ENCODE assay signal across 19 cellular contexts in genomic region chr12:71693126-71693525, GRCh38. TPM values are rescaled to one million over a fixed set of nuclear protein-coding genes. Genes with fewer than 3 reads are reported as not detected.
DNase-seq lines count a peak whose midpoint lies in the region; ATAC-seq and TF ChIP-seq lines count a peak whose summit lies in the region.
"Had no signal": no experiment of that assay in that cellular context is flagged by ENCODE, and none has a peak within 500 bp of the region (broad histone marks: within the 10 kb centered on the region; RNA-seq: fewer than 3 reads in every experiment).

No MANE protein-coding gene starts in this region.

- H3K4me3 ChIP-seq in OCI-LY7 (ENCODE audit: low read depth, low read length, poor library complexity, severe bottlenecking) (peak overlapping the region; percentile 56), spleen (no peak overlapping the region), lower leg skin (ENCODE audit: low read depth, poor library complexity, severe bottlenecking) (no peak overlapping the region)
- H3K4me3 ChIP-seq: K562, SK-N-MC had no signal

- POLR2A ChIA-PET in OCI-LY7 (lab: Charles Lee): interaction anchor here (0.8 to 1.4 kb wide), 8 partner anchors 11 to 154 kb away, joined by 3 to 9 read pairs (median 4); partner anchors contain the start of genes THAP2 and ZFC3H1

- H3K36me3 ChIP-seq in OCI-LY7 (ENCODE audit: insufficient read depth, low read length): peaks cover 45% of the 10 kb centered on the region
- peaks cover 0 to 32% (median 16%) of the 10 kb centered on the region in 6 donors for H3K36me3 ChIP-seq in spleen

- H3K4me1 ChIP-seq in OCI-LY7 (ENCODE audit: insufficient read depth, low read length, poor library complexity, severe bottlenecking) (peaks cover 83% of the 10 kb centered on the region), spleen (peaks cover 3 to 74% (median 39%) of the 10 kb centered on the region in 6 donors)

- H3K9me2 ChIP-seq in OCI-LY7 (ENCODE audit: insufficient read depth, low read length): no peaks in the 10 kb centered on the region

- H3K9me3 ChIP-seq in OCI-LY7 (ENCODE audit: low read length): no peaks in the 10 kb centered on the region; the same call in 1 of the 2 replicates
- H3K9me3 ChIP-seq in spleen: no peaks in the 10 kb centered on the region

- H3K4me1 Mint-ChIP-seq in IgD-negative memory B cell: peaks cover 46 to 58% (median 55%) of the 10 kb centered on the region in 3 donors
- H3K4me1 Mint-ChIP-seq in activated T-helper 1 cell treated with anti-CD3 and anti-CD28 coated beads, Interleukin-12 subunit alpha, Interleukin-12 subunit beta, Interleukin-2, Interleukin-4 antibody, amounts not matched to agents 30 ng/mL and 10 ng/mL and 1 ng/mL, durations not matched to agents 14 hours and 24 hours and 36 hours (ENCODE audit: low read depth): peaks cover 16% of the 10 kb centered on the region

- WGBS in spleen, 5 donors: 94 to 98% (median 96%) methylated on average over 7 of the region's 7 CpGs
- 90 to 99% methylated on average over 7 of the region's 7 CpGs for WGBS in lower leg skin, 2 donors

- H3K27ac ChIP-seq in OCI-LY7 (ENCODE audit: low read depth, low read length, poor library complexity, severe bottlenecking) (peak overlapping the region; percentile 99), spleen (peak overlapping the region in 6 of 8 donors; percentile 0 to 83 (median 68))
- H3K27ac ChIP-seq: SK-N-MC had no signal

- TF ChIP-seq CTCF in OCI-LY7 (conservative IDR thresholded peaks at IDR 0.05; ENCODE audit: low read length): no peak
- TF ChIP-seq CTCF in spleen (IDR thresholded peaks at IDR 0.05 in 8 of 11, conservative IDR thresholded peaks at IDR 0.05 in 3 of 11): no peak
- TF ChIP-seq CTCF in lower leg skin (IDR thresholded peaks at IDR 0.05): no peak

- H3K27me3 ChIP-seq in spleen (replicated peaks in 1 of 7): no peaks in the 10 kb centered on the region

- H3K79me2 ChIP-seq in OCI-LY7 (ENCODE audit: insufficient read depth, low read depth, low read length): peaks cover 81% of the 10 kb centered on the region

- intact Hi-C loops in OCI-LY7 (cut with micrococcal nuclease; ENCODE audit: unreplicated experiment) (loop anchor here (5.0 to 10.0 kb wide), 2 partner anchors 39 to 1328 kb away; partner anchors contain the start of gene KCNMB4), left colon (cut with DNase I, micrococcal nuclease) (no loop called here), spleen (cut with DNase I; ENCODE audit: low total_unique reads) (no loop called here), lower leg skin (cut with DNase I; ENCODE audit: low total_unique reads) (no loop called here)
- intact Hi-C loops in activated T-helper 1 cell treated with anti-CD3 and anti-CD28 coated beads, Interleukin-12 subunit alpha, Interleukin-12 subunit beta, Interleukin-2, Interleukin-4 antibody, amounts not matched to agents 30 ng/mL and 10 ng/mL and 1 ng/mL, durations not matched to agents 14 hours and 24 hours and 36 hours (cut with micrococcal nuclease): no loop called here

- peak overlapping the region in 3 of 4 donors; percentile 61 to 90 (median 67) for H3K4me3 Mint-ChIP-seq in IgD-negative memory B cell
- H3K4me3 Mint-ChIP-seq in activated T-helper 1 cell treated with anti-CD3 and anti-CD28 coated beads, Interleukin-12 subunit alpha, Interleukin-12 subunit beta, Interleukin-2, Interleukin-4 antibody, amounts not matched to agents 30 ng/mL and 10 ng/mL and 1 ng/mL, durations not matched to agents 14 hours and 24 hours and 36 hours: no peak overlapping the region

- no peaks in the 10 kb centered on the region for H3K27me3 Mint-ChIP-seq in IgD-negative memory B cell
- no peaks in the 10 kb centered on the region for H3K27me3 Mint-ChIP-seq in activated T-helper 1 cell treated with anti-CD3 and anti-CD28 coated beads, Interleukin-12 subunit alpha, Interleukin-12 subunit beta, Interleukin-2, Interleukin-4 antibody, amounts not matched to agents 30 ng/mL and 10 ng/mL and 1 ng/mL, durations not matched to agents 14 hours and 24 hours and 36 hours (ENCODE audit: insufficient read depth)

- BruUV-seq in OCI-LY7 (replicated peaks; lab: Mats Ljungman, UMichigan): no TSS peak

- H4K20me1 ChIP-seq in OCI-LY7 (ENCODE audit: insufficient read depth, low read length): no peaks in the 10 kb centered on the region

- no peak for DNase-seq in OCI-LY7 (ENCODE audit: low spot score)
- DNase-seq in left colon: peak; percentile 62 to 73
- DNase-seq in spleen: no peak
- no peak for DNase-seq in activated T-cell treated with anti-CD3 and anti-CD28 coated beads, Interleukin-2, amount 50 U/mL, for 1 hour
- no peak for DNase-seq in activated T-helper 1 cell treated with anti-CD3 and anti-CD28 coated beads, Interleukin-12 subunit alpha, Interleukin-12 subunit beta, Interleukin-2, Interleukin-4 antibody, amounts not matched to agents 30 ng/mL and 10 ng/mL and 1 ng/mL, durations not matched to agents 14 hours and 24 hours and 36 hours (ENCODE audit: low spot score)
- DNase-seq in lower leg skin (ENCODE audit: low spot score in 2 of 2): no peak
- DNase-seq in NCI-H774 (lab: John Stamatoyannopoulos, UW): no peak
- DNase-seq: C1 segment of cervical spinal cord, DMS79 treated with DMSO at 0.1 percent for 48 hours, HCEC 1CT, NCI-H1436, NCI-H2029, NCI-H2171, NCI-H526, OCI-M1, SHP77 had no signal

- H3K4me2 ChIP-seq in OCI-LY7 (ENCODE audit: low read length): peak overlapping the region; percentile 84

- ATAC-seq in left colon: peak; percentile 60
- ATAC-seq: K562 had no signal

- peak overlapping the region; percentile 78 to 94 (median 79) for H3K27ac Mint-ChIP-seq in IgD-negative memory B cell
- no peak overlapping the region for H3K27ac Mint-ChIP-seq in activated T-helper 1 cell treated with anti-CD3 and anti-CD28 coated beads, Interleukin-12 subunit alpha, Interleukin-12 subunit beta, Interleukin-2, Interleukin-4 antibody, amounts not matched to agents 30 ng/mL and 10 ng/mL and 1 ng/mL, durations not matched to agents 14 hours and 24 hours and 36 hours

- peaks cover 3% of the 10 kb centered on the region for H3K36me3 Mint-ChIP-seq in IgD-negative memory B cell
- H3K36me3 Mint-ChIP-seq in activated T-helper 1 cell treated with anti-CD3 and anti-CD28 coated beads, Interleukin-12 subunit alpha, Interleukin-12 subunit beta, Interleukin-2, Interleukin-4 antibody, amounts not matched to agents 30 ng/mL and 10 ng/mL and 1 ng/mL, durations not matched to agents 14 hours and 24 hours and 36 hours (ENCODE audit: low read depth): peaks cover 5% of the 10 kb centered on the region

- no peaks in the 10 kb centered on the region for H3K9me3 Mint-ChIP-seq in IgD-negative memory B cell
- H3K9me3 Mint-ChIP-seq in activated T-helper 1 cell treated with anti-CD3 and anti-CD28 coated beads, Interleukin-12 subunit alpha, Interleukin-12 subunit beta, Interleukin-2, Interleukin-4 antibody, amounts not matched to agents 30 ng/mL and 10 ng/mL and 1 ng/mL, durations not matched to agents 14 hours and 24 hours and 36 hours: no peaks in the 10 kb centered on the region

- CTCF ChIA-PET in OCI-LY7 (lab: Charles Lee; ENCODE audit: unreplicated experiment): interaction anchor here (1.0 kb wide), 1 partner anchor 29 kb away, joined by 3 read pairs; no protein-coding TSS in a partner anchor

- TF ChIP-seq POLR2A in spleen (IDR thresholded peaks at IDR 0.05): no peak
- no peak for TF ChIP-seq POLR2A in lower leg skin (IDR thresholded peaks at IDR 0.05)

- H2AFZ ChIP-seq in OCI-LY7 (ENCODE audit: low read length): no peak overlapping the region; the same call in 1 of the 2 replicates

RNA-seq across cellular contexts. Expression of gene TMEM19, which starts 7.2 kb away (rescaled TPM):
- polyA plus RNA-seq in IgD-negative memory B cell (98.7 TPM), spleen (10 to 100 TPM; 15.0 to 24.3 (median 18.0) TPM)
- total RNA-seq in OCI-LY7 (2014; rRNA removed; shearing (Covaris generic)): 38.3 and 44.1 TPM in 2 replicates
- total RNA-seq in OCI-LY7 (2022) (40.4 and 47.5 TPM in 2 replicates), left colon (10 to 100 TPM; 41.9 to 48.8 TPM), spleen (10 to 100 TPM; 26.8 to 42.4 (median 30.9) TPM), lower leg skin (10 to 100 TPM; 20.4 to 47.6 (median 38.6) TPM)
- 10.6 and 11.3 TPM in 2 replicates for total RNA-seq in activated T-helper 1 cell treated with anti-CD3 and anti-CD28 coated beads, Interleukin-12 subunit alpha, Interleukin-12 subunit beta, Interleukin-2, Interleukin-4 antibody, amounts not matched to agents 30 ng/mL and 10 ng/mL and 1 ng/mL, durations not matched to agents 14 hours and 24 hours and 36 hours

RNA-seq across cellular contexts. Expression of gene THAP2, which starts 29.0 kb away (rescaled TPM):
- 11.1 TPM for polyA plus RNA-seq in IgD-negative memory B cell
- total RNA-seq in OCI-LY7 (2014; rRNA removed; shearing (Covaris generic)): 3.6 and 8.2 TPM in 2 replicates
- total RNA-seq in OCI-LY7 (2022): 9.3 and 10.2 TPM in 2 replicates
- 1 to 10 TPM; 2.1 to 3.5 TPM for total RNA-seq in left colon
- 1 to 10 TPM; 3.8 to 8.8 (median 5.8) TPM for total RNA-seq in spleen
- 1 to 10 TPM; 3.1 to 5.0 (median 3.4) TPM for polyA plus RNA-seq in spleen
- total RNA-seq in activated T-helper 1 cell treated with anti-CD3 and anti-CD28 coated beads, Interleukin-12 subunit alpha, Interleukin-12 subunit beta, Interleukin-2, Interleukin-4 antibody, amounts not matched to agents 30 ng/mL and 10 ng/mL and 1 ng/mL, durations not matched to agents 14 hours and 24 hours and 36 hours: 5.7 and 5.9 TPM in 2 replicates
- 1 to 10 TPM; 2.6 to 3.2 (median 3.0) TPM for total RNA-seq in lower leg skin

RNA-seq across cellular contexts. Expression of gene ZFC3H1, which starts 29.5 kb away (rescaled TPM):
- polyA plus RNA-seq in IgD-negative memory B cell (39.3 TPM), spleen (10 to 100 TPM; 21.4 to 26.2 (median 23.3) TPM)
- 31.1 and 45.8 TPM in 2 replicates for total RNA-seq in OCI-LY7 (2014; rRNA removed; shearing (Covaris generic))
- total RNA-seq in OCI-LY7 (2022) (66.8 and 75.9 TPM in 2 replicates), left colon (10 to 100 TPM; 41.3 to 42.1 TPM), spleen (100 to 1,000 TPM in 3 of 7 donors, 10 to 100 TPM in 4; 65.7 to 139 (median 91.6) TPM), lower leg skin (10 to 100 TPM; 47.1 to 80.1 (median 52.6) TPM)
- 57.7 and 58.6 TPM in 2 replicates for total RNA-seq in activated T-helper 1 cell treated with anti-CD3 and anti-CD28 coated beads, Interleukin-12 subunit alpha, Interleukin-12 subunit beta, Interleukin-2, Interleukin-4 antibody, amounts not matched to agents 30 ng/mL and 10 ng/mL and 1 ng/mL, durations not matched to agents 14 hours and 24 hours and 36 hours

Comparison
In these comparisons a context has a peak if more than half of its experiments do, and no peak if none do; other contexts are left out.
1. DNase-seq: peak in left colon (2 of 2); none in OCI-LY7 (single experiment), spleen (single experiment), activated T-cell treated with anti-CD3 and anti-CD28 coated beads, Interleukin-2, amount 50 U/mL, for 1 hour (single experiment), activated T-helper 1 cell treated with anti-CD3 and anti-CD28 coated beads, Interleukin-12 subunit alpha, Interleukin-12 subunit beta, Interleukin-2, Interleukin-4 antibody, amounts not matched to agents 30 ng/mL and 10 ng/mL and 1 ng/mL, durations not matched to agents 14 hours and 24 hours and 36 hours (single experiment), lower leg skin (0 of 2) and NCI-H774 (single experiment).